Comparison of ENCODE assay signal across 8 cellular contexts in genomic region chr13:49443689-49444516, GRCh38. TPM values are rescaled to one million over a fixed set of nuclear protein-coding genes. Genes with fewer than 3 reads are reported as not detected.
A peak's percentile ranks its signal among the peaks of the same experiment; 100 is the strongest.
DNase-seq lines count a peak whose midpoint lies in the region; ATAC-seq, FAIRE-seq and TF ChIP-seq lines count a peak whose summit lies in the region.

TSS of gene CAB39L (minus strand) at chr13:49444064. CDS start at chr13:49382910, 61,154 bp downstream.
TSS of gene SETDB2 (plus strand) at chr13:49444274. CDS start at chr13:49451894, 7,620 bp downstream.

- peak; percentile 96 for ATAC-seq in HG02852 (IDR thresholded peaks at IDR 0.05; ENCODE audit: unreplicated experiment)
- peak; percentile 98 for ATAC-seq in left ventricle myocardium superior

- peaks cover 32% of the 10 kb centered on the region for H3K4me1 Mint-ChIP-seq in T-helper 1 cell treated with Interleukin-12 subunit alpha and Interleukin-12 subunit beta and Interleukin-4 antibody, amounts not matched to agents 30 μg/mL and 1 μg/mL, for 36 hours (ENCODE audit: low read depth)

- peak; percentile 69; the same call in 1 of the 2 replicates for TF ChIP-seq POLR2A in GM12892 (IDR thresholded peaks at IDR 0.05; ENCODE audit: low read depth, low read length)
- peak; percentile 91 for TF ChIP-seq POLR2A in prostate gland (IDR thresholded peaks at IDR 0.05)

- no peaks in the 10 kb centered on the region for H3K36me3 ChIP-seq in prostate gland
- no peaks in the 10 kb centered on the region for H3K36me3 ChIP-seq in urinary bladder (ENCODE audit: insufficient read depth)

- H3K36me3 Mint-ChIP-seq in T-helper 1 cell treated with Interleukin-12 subunit alpha and Interleukin-12 subunit beta and Interleukin-4 antibody, amounts not matched to agents 30 μg/mL and 1 μg/mL, for 36 hours (ENCODE audit: low read depth), result peaks cover 6% of the 10 kb centered on the region

- DNase-seq in GM12892 (ENCODE audit: insufficient read length) (peak; percentile 83), NCI-H1436 treated with DMSO at 0.1 percent for 48 hours (lab: John Stamatoyannopoulos, UW) (peak; percentile 84), left ventricle myocardium superior (peak; percentile 100), prostate gland (ENCODE audit: low spot score) (peak; percentile 100)

- H3K4me3 ChIP-seq in prostate gland, result peak within 1 kb of the TSS; percentile 69 to 79
- peak within 1 kb of the TSS; percentile 67 for H3K4me3 ChIP-seq in urinary bladder (ENCODE audit: low read depth, low read length)

- under 1% methylated on average over 53 of the region's 54 CpGs for WGBS in prostate gland
- WGBS in urinary bladder, result under 1% methylated on average over 54 of the region's 54 CpGs

- FAIRE-seq in GM12892 (lab: Jason Lieb, UNC), result peak; percentile 100

- peak within 1 kb of the TSS; percentile 96 for H3K27ac ChIP-seq in angular gyrus (ENCODE audit: low read depth, low read length)
- peak within 1 kb of the TSS; percentile 93 to 94 for H3K27ac ChIP-seq in prostate gland
- peak within 1 kb of the TSS; percentile 98 for H3K27ac ChIP-seq in urinary bladder (ENCODE audit: low read depth)

- H3K27me3 Mint-ChIP-seq in T-helper 1 cell treated with Interleukin-12 subunit alpha and Interleukin-12 subunit beta and Interleukin-4 antibody, amounts not matched to agents 30 μg/mL and 1 μg/mL, for 36 hours (ENCODE audit: low read depth), result peaks cover 2% of the 10 kb centered on the region

- H3K9me3 Mint-ChIP-seq in T-helper 1 cell treated with Interleukin-12 subunit alpha and Interleukin-12 subunit beta and Interleukin-4 antibody, amounts not matched to agents 30 μg/mL and 1 μg/mL, for 36 hours, result no peaks in the 10 kb centered on the region

- H3K27me3 ChIP-seq in prostate gland (replicated peaks; ENCODE audit: insufficient read depth), result no peaks in the 10 kb centered on the region

- H3K4me3 Mint-ChIP-seq in T-helper 1 cell treated with Interleukin-12 subunit alpha and Interleukin-12 subunit beta and Interleukin-4 antibody, amounts not matched to agents 30 μg/mL and 1 μg/mL, for 36 hours, result peak within 1 kb of the TSS; percentile 94

- H3K9me3 ChIP-seq in prostate gland, result no peaks in the 10 kb centered on the region

- H3K27ac Mint-ChIP-seq in T-helper 1 cell treated with Interleukin-12 subunit alpha and Interleukin-12 subunit beta and Interleukin-4 antibody, amounts not matched to agents 30 μg/mL and 1 μg/mL, for 36 hours, result peak within 1 kb of the TSS; percentile 99

- peak in 2 of 4 experiments; percentile 73 to 79 for TF ChIP-seq CTCF in prostate gland (IDR thresholded peaks at IDR 0.05)

- peaks cover 3% of the 10 kb centered on the region for H3K4me1 ChIP-seq in prostate gland (replicated peaks)
- H3K4me1 ChIP-seq in urinary bladder (ENCODE audit: insufficient read depth), result no peaks in the 10 kb centered on the region

- intact Hi-C loops in left ventricle myocardium superior (cut with micrococcal nuclease), result no loop called here
- intact Hi-C loops in prostate gland (cut with DNase I), result loop anchor here (5.0 kb wide), 1 partner anchor 163 kb away; no protein-coding TSS in a partner anchor

RNA-seq across cellular contexts. Expression of gene CAB39L, which starts in this region (rescaled TPM):
- polyA plus RNA-seq in GM12892 (2012; ENCODE audit: missing spikeins), result 2.7 TPM
- total RNA-seq in left ventricle myocardium superior, result 18.8 TPM
- total RNA-seq in prostate gland, result 10 to 100 TPM; 43.9 to 96.5 TPM
- 38.7 TPM for total RNA-seq in urinary bladder
- 39.3 TPM for polyA plus RNA-seq in urinary bladder

RNA-seq across cellular contexts. Expression of gene SETDB2, which starts in this region (rescaled TPM):
- 7.3 TPM for polyA plus RNA-seq in GM12892 (2012; ENCODE audit: missing spikeins)
- total RNA-seq in left ventricle myocardium superior (14.8 TPM), prostate gland (10 to 100 TPM in 1 of 2 donors, 1 to 10 TPM in 1; 9.0 to 17.6 TPM), urinary bladder (26.1 TPM)
- 5.9 TPM for polyA plus RNA-seq in urinary bladder

Comparison
In these comparisons a context has a peak if more than half of its experiments do, and no peak if none do; other contexts are left out.
1. Peak in every context shown above with its lines: DNase-seq, ATAC-seq, H3K4me3 ChIP-seq and H3K27ac ChIP-seq.